In the genomic region with DNA sequence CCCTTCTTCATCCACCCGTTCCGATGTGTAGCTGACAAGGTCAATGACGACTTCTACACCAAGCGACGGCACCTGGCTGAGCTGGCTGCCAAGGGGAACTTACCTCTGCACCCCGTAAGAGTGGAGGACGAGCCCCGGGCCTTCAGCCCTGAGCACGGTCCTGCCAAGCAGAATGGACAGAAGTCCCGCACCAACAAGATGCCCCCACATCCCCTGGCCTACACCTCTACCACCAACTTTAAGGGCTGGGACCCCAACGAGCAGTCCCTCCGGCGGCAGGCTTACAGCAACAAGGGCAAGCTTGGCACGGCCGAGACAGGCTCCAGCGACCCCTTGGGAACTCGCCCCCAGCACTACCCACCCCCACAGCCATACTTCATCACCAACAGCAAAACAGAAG, we compare ENCODE assay signal across 1 cellular context.
TF ChIP-seq lines count a peak whose summit lies in the region.

No MANE protein-coding gene starts in this region.

TF ChIP-seq in WTC11, 78 proteins besides CTCF, POLR2A, EP300 and RAD21 (continued from another document):
- TF ChIP-seq, protein P1, sequence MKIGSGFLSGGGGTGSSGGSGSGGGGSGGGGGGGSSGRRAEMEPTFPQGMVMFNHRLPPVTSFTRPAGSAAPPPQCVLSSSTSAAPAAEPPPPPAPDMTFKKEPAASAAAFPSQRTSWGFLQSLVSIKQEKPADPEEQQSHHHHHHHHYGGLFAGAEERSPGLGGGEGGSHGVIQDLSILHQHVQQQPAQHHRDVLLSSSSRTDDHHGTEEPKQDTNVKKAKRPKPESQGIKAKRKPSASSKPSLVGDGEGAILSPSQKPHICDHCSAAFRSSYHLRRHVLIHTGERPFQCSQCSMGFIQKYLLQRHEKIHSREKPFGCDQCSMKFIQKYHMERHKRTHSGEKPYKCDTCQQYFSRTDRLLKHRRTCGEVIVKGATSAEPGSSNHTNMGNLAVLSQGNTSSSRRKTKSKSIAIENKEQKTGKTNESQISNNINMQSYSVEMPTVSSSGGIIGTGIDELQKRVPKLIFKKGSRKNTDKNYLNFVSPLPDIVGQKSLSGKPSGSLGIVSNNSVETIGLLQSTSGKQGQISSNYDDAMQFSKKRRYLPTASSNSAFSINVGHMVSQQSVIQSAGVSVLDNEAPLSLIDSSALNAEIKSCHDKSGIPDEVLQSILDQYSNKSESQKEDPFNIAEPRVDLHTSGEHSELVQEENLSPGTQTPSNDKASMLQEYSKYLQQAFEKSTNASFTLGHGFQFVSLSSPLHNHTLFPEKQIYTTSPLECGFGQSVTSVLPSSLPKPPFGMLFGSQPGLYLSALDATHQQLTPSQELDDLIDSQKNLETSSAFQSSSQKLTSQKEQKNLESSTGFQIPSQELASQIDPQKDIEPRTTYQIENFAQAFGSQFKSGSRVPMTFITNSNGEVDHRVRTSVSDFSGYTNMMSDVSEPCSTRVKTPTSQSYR (CRISPR knock-in tag; IDR thresholded peaks at IDR 0.05), result no peak
- TF ChIP-seq EMX1 (CRISPR knock-in tag; IDR thresholded peaks at IDR 0.05), result no peak
- TF ChIP-seq SMAD3 (CRISPR knock-in tag; IDR thresholded peaks at IDR 0.05; ENCODE audit: borderline replicate concordance), result no peak
- TF ChIP-seq, protein P2, sequence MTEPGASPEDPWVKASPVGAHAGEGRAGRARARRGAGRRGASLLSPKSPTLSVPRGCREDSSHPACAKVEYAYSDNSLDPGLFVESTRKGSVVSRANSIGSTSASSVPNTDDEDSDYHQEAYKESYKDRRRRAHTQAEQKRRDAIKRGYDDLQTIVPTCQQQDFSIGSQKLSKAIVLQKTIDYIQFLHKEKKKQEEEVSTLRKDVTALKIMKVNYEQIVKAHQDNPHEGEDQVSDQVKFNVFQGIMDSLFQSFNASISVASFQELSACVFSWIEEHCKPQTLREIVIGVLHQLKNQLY (CRISPR knock-in tag; IDR thresholded peaks at IDR 0.05), result no peak
- TF ChIP-seq SOX15 (CRISPR knock-in tag; IDR thresholded peaks at IDR 0.05), result no peak
- TF ChIP-seq MYBL2 (CRISPR knock-in tag; IDR thresholded peaks at IDR 0.05), result no peak
- TF ChIP-seq, protein P3, sequence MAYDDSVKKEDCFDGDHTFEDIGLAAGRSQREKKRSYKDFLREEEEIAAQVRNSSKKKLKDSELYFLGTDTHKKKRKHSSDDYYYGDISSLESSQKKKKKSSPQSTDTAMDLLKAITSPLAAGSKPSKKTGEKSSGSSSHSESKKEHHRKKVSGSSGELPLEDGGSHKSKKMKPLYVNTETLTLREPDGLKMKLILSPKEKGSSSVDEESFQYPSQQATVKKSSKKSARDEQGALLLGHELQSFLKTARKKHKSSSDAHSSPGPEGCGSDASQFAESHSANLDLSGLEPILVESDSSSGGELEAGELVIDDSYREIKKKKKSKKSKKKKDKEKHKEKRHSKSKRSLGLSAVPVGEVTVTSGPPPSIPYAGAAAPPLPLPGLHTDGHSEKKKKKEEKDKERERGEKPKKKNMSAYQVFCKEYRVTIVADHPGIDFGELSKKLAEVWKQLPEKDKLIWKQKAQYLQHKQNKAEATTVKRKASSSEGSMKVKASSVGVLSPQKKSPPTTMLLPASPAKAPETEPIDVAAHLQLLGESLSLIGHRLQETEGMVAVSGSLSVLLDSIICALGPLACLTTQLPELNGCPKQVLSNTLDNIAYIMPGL (CRISPR knock-in tag; IDR thresholded peaks at IDR 0.05), result no peak
- TF ChIP-seq ZNF232 (CRISPR knock-in tag; IDR thresholded peaks at IDR 0.05), result no peak
- TF ChIP-seq, protein P4, sequence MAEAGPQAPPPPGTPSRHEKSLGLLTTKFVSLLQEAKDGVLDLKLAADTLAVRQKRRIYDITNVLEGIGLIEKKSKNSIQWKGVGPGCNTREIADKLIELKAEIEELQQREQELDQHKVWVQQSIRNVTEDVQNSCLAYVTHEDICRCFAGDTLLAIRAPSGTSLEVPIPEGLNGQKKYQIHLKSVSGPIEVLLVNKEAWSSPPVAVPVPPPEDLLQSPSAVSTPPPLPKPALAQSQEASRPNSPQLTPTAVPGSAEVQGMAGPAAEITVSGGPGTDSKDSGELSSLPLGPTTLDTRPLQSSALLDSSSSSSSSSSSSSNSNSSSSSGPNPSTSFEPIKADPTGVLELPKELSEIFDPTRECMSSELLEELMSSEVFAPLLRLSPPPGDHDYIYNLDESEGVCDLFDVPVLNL (CRISPR knock-in tag; IDR thresholded peaks at IDR 0.05; ENCODE audit: borderline replicate concordance, low read depth), result no peak
TF ChIP-seq in WTC11: peak in this region for 0.
